Comparison of ENCODE assay signal across 31 cellular contexts in genomic region chr7:68640103-68640502, GRCh38.
"Had no signal": no experiment of that assay in that cellular context is flagged by ENCODE, and none has a peak within 500 bp of the region (broad histone marks: within the 10 kb centered on the region; RNA-seq: fewer than 3 reads in every experiment).

No MANE protein-coding gene starts in this region.

- H3K27ac Mint-ChIP-seq: activated B cell treated with CpG ODN at 0.5 μM for 24 hours; activated CD8-positive, alpha-beta memory T cell treated with anti-CD3 and anti-CD28 coated beads, Interleukin-2, amount 10 ng/mL, durations not matched to agents 7 days and 5 days; activated CD8-positive, alpha-beta T cell treated with anti-CD3 and anti-CD28 coated beads for 36 hours; activated naive CD4-positive, alpha-beta T cell treated with anti-CD3 and anti-CD28 coated beads, Interleukin-2, amount 10 ng/mL, durations not matched to agents 7 days and 5 days; activated naive CD4-positive, alpha-beta T cell treated with anti-CD3 and anti-CD28 coated beads, Interleukin-2, amount 50 U/mL, for 72 hours; activated naive CD8-positive, alpha-beta T cell treated with anti-CD3 and anti-CD28 coated beads, Interleukin-2, amount 10 ng/mL, durations not matched to agents 7 days and 5 days; activated T-helper 1 cell treated with anti-CD3 and anti-CD28 coated beads, Interleukin-12 subunit alpha, Interleukin-12 subunit beta, Interleukin-2, Interleukin-4 antibody, amounts not matched to agents 30 ng/mL and 10 ng/mL and 1 ng/mL, durations not matched to agents 14 hours and 24 hours and 36 hours; activated T-helper 2 cell treated with anti-CD3 and anti-CD28 coated beads, Interferon-gamma antibody, Interleukin-2, Interleukin-4, amounts not matched to agents 10 μg/mL and 5 μg/mL and 100 μg/mL, durations not matched to agents 14 hours and 24 hours and 36 hours; effector memory CD8-positive, alpha-beta T cell had no signal

- H3K4me3 Mint-ChIP-seq: activated B cell treated with CpG ODN at 0.5 μM for 24 hours; activated CD8-positive, alpha-beta memory T cell treated with anti-CD3 and anti-CD28 coated beads, Interleukin-2, amount 10 ng/mL, durations not matched to agents 7 days and 5 days; activated CD8-positive, alpha-beta T cell treated with anti-CD3 and anti-CD28 coated beads for 36 hours; activated naive CD4-positive, alpha-beta T cell treated with anti-CD3 and anti-CD28 coated beads, Interleukin-2, amount 10 ng/mL, durations not matched to agents 7 days and 5 days; activated naive CD8-positive, alpha-beta T cell treated with anti-CD3 and anti-CD28 coated beads, Interleukin-2, amount 10 ng/mL, durations not matched to agents 7 days and 5 days; activated T-helper 1 cell treated with anti-CD3 and anti-CD28 coated beads, Interleukin-12 subunit alpha, Interleukin-12 subunit beta, Interleukin-2, Interleukin-4 antibody, amounts not matched to agents 30 ng/mL and 10 ng/mL and 1 ng/mL, durations not matched to agents 14 hours and 24 hours and 36 hours; central memory CD8-positive, alpha-beta T cell; effector memory CD8-positive, alpha-beta T cell had no signal

- H3K27me3 ChIP-seq: brain microvascular endothelial cell, esophagus muscularis mucosa, foreskin keratinocyte, gastroesophageal sphincter had no signal

- H3K4me1 Mint-ChIP-seq: activated B cell treated with CpG ODN at 0.5 μM for 24 hours; activated CD8-positive, alpha-beta memory T cell treated with anti-CD3 and anti-CD28 coated beads, Interleukin-2, amount 10 ng/mL, durations not matched to agents 7 days and 5 days; activated naive CD4-positive, alpha-beta T cell treated with anti-CD3 and anti-CD28 coated beads, Interleukin-2, amount 10 ng/mL, durations not matched to agents 7 days and 5 days; activated naive CD8-positive, alpha-beta T cell treated with anti-CD3 and anti-CD28 coated beads, Interleukin-2, amount 10 ng/mL, durations not matched to agents 7 days and 5 days; central memory CD8-positive, alpha-beta T cell had no signal

- ATAC-seq: activated CD4-positive, CD25-positive, alpha-beta regulatory T cell treated with anti-CD3 and anti-CD28 coated beads, Interleukin-2, amount 50 U/mL, for 24 hours; activated CD8-positive, alpha-beta memory T cell treated with anti-CD3 and anti-CD28 coated beads, Interleukin-2, amount 10 ng/mL, durations not matched to agents 7 days and 5 days; activated CD8-positive, alpha-beta T cell treated with anti-CD3 and anti-CD28 coated beads for 36 hours; activated naive CD4-positive, alpha-beta T cell treated with anti-CD3 and anti-CD28 coated beads, Interleukin-2, amount 50 U/mL, for 72 hours; effector memory CD8-positive, alpha-beta T cell; foreskin keratinocyte; gastroesophageal sphincter had no signal

- H3K27me3 Mint-ChIP-seq: activated B cell treated with CpG ODN at 0.5 μM for 24 hours; activated CD8-positive, alpha-beta memory T cell treated with anti-CD3 and anti-CD28 coated beads, Interleukin-2, amount 10 ng/mL, durations not matched to agents 7 days and 5 days; activated CD8-positive, alpha-beta T cell treated with anti-CD3 and anti-CD28 coated beads for 36 hours; activated naive CD4-positive, alpha-beta T cell treated with anti-CD3 and anti-CD28 coated beads, Interleukin-2, amount 10 ng/mL, durations not matched to agents 7 days and 5 days; activated naive CD8-positive, alpha-beta T cell treated with anti-CD3 and anti-CD28 coated beads, Interleukin-2, amount 10 ng/mL, durations not matched to agents 7 days and 5 days; central memory CD8-positive, alpha-beta T cell; effector memory CD8-positive, alpha-beta T cell had no signal

- H3K9me3 Mint-ChIP-seq: effector memory CD8-positive, alpha-beta T cell had no signal

- H3K27ac ChIP-seq: brain microvascular endothelial cell, esophagus muscularis mucosa, foreskin keratinocyte, gastroesophageal sphincter, VCaP had no signal

- H3K36me3 ChIP-seq: brain microvascular endothelial cell, esophagus muscularis mucosa, gastroesophageal sphincter had no signal

- DNase-seq: activated B cell treated with CpG ODN at 0.5 μM for 24 hours; activated CD4-positive, alpha-beta T cell treated with anti-CD3 and anti-CD28 coated beads for 48 hours; activated CD4-positive, alpha-beta T cell treated with anti-CD3 and anti-CD28 coated beads, Interleukin-2, amount 50 U/mL, for 1 hour; activated CD4-positive, alpha-beta T cell treated with anti-CD3 and anti-CD28 coated beads, Interleukin-2, amount 50 U/mL, for 48 hours; activated CD8-positive, alpha-beta memory T cell treated with anti-CD3 and anti-CD28 coated beads, Interleukin-2, amount 10 ng/mL, durations not matched to agents 7 days and 5 days; activated CD8-positive, alpha-beta memory T cell treated with anti-CD3 and anti-CD28 coated beads, Interleukin-2, amount 50 U/mL, for 4 hours; activated CD8-positive, alpha-beta T cell treated with anti-CD3 and anti-CD28 coated beads for 36 hours; activated gamma-delta T cell; activated naive CD4-positive, alpha-beta T cell; activated naive CD4-positive, alpha-beta T cell treated with anti-CD3 and anti-CD28 coated beads, Interleukin-2, amount 10 ng/mL, durations not matched to agents 7 days and 5 days; activated naive CD8-positive, alpha-beta T cell treated with anti-CD3 and anti-CD28 coated beads, Interleukin-2, amount 10 ng/mL, durations not matched to agents 7 days and 5 days; activated T-cell treated with anti-CD3 and anti-CD28 coated beads, Interleukin-2, amount 50 U/mL, for 1 hour; activated T-cell treated with anti-CD3 and anti-CD28 coated beads, Interleukin-2, amount 50 U/mL, for 48 hours; brain microvascular endothelial cell; cortex of kidney; dermis blood vessel endothelial cell; effector CD4-positive, alpha-beta T cell; effector memory CD8-positive, alpha-beta T cell; erythroblast; foreskin keratinocyte; T-helper 2 cell had no signal

- H3K4me1 ChIP-seq: esophagus muscularis mucosa, foreskin keratinocyte, gastroesophageal sphincter had no signal

- H3K36me3 Mint-ChIP-seq: activated CD8-positive, alpha-beta memory T cell treated with anti-CD3 and anti-CD28 coated beads, Interleukin-2, amount 10 ng/mL, durations not matched to agents 7 days and 5 days; activated naive CD4-positive, alpha-beta T cell treated with anti-CD3 and anti-CD28 coated beads, Interleukin-2, amount 10 ng/mL, durations not matched to agents 7 days and 5 days; activated naive CD8-positive, alpha-beta T cell treated with anti-CD3 and anti-CD28 coated beads, Interleukin-2, amount 10 ng/mL, durations not matched to agents 7 days and 5 days had no signal

- FAIRE-seq: astrocyte, bronchial epithelial cell had no signal

- H3K4me3 ChIP-seq: esophagus muscularis mucosa, gastroesophageal sphincter had no signal
